In the genomic region with DNA sequence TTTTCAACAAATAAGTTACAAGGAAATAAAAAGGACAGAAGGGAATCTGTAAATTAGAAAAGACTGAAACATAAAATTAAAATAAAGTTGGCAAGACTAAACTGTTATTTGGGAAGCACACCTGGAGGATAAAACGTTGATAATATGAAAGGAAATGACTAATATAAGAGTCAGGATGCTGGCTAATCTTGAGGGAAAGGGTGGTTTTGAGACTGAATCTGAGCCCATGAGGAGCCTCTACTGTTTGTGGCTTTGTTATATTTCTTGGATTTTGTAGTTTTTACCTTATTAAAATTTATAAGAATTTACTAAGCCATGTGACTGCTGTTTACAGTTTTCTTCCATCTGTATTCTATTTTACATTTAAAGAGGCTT, we compare ENCODE assay signal across 20 cellular contexts.
DNase-seq lines count a peak whose midpoint lies in the region; ATAC-seq, FAIRE-seq and TF ChIP-seq lines count a peak whose summit lies in the region.
"Had no signal": no experiment of that assay in that cellular context is flagged by ENCODE, and none has a peak within 500 bp of the region (broad histone marks: within the 10 kb centered on the region; RNA-seq: fewer than 3 reads in every experiment).

No MANE protein-coding gene starts in this region.

- no peaks in the 10 kb centered on the region for H3K9me3 ChIP-seq in astrocyte (ENCODE audit: insufficient read depth, low read depth, low read length)
- H3K9me3 ChIP-seq: HAP-1 had no signal

- H3K4me1 Mint-ChIP-seq in astrocyte (ENCODE audit: low read depth, unreplicated experiment) = peaks cover 5% of the 10 kb centered on the region
- no peaks in the 10 kb centered on the region for H3K4me1 Mint-ChIP-seq in stimulated activated naive CD8-positive, alpha-beta T cell treated with anti-CD3 and anti-CD28 coated beads, Interleukin-15, amount 100 ng/mL, for 72 hours
- H3K4me1 Mint-ChIP-seq in activated CD8-positive, alpha-beta T cell treated with anti-CD3 and anti-CD28 coated beads, Interleukin-2, amount 10 ng/mL, durations not matched to agents 7 days and 5 days (ENCODE audit: low read depth) = no peaks in the 10 kb centered on the region
- H3K4me1 Mint-ChIP-seq: CD4-positive, CD25-positive, alpha-beta regulatory T cell; IgD-negative memory B cell had no signal

- no peaks in the 10 kb centered on the region for H3K27me3 ChIP-seq in astrocyte (ENCODE audit: insufficient read depth, low read length)

- peaks cover 3% of the 10 kb centered on the region for H3K4me1 ChIP-seq in astrocyte (ENCODE audit: insufficient read depth, low read length)
- H3K4me1 ChIP-seq: HAP-1 had no signal

- DNase-seq in HT1080 (ENCODE audit: low read depth) (peak; percentile 74), astrocyte (ENCODE audit: low read depth) (peak; percentile 4), epithelial cell of esophagus (ENCODE audit: low read depth) (peak; percentile 54)
- DNase-seq in stimulated activated naive CD8-positive, alpha-beta T cell treated with anti-CD3 and anti-CD28 coated beads, Interleukin-15, amount 100 ng/mL, for 72 hours = no peak
- DNase-seq in activated CD8-positive, alpha-beta T cell treated with anti-CD3 and anti-CD28 coated beads, Interleukin-2, amount 10 ng/mL, durations not matched to agents 7 days and 5 days = no peak
- DNase-seq: CD4-positive, CD25-positive, alpha-beta regulatory T cell; DMS79; GM23248; MV-4-11; NCI-H1694; NCI-H2081; NCI-H2171 treated with DMSO at 0.1 percent for 48 hours; NCI-H446; NCI-H526; SHP77 had no signal

- H3K36me3 Mint-ChIP-seq in astrocyte (ENCODE audit: low read depth, unreplicated experiment) = no peaks in the 10 kb centered on the region
- H3K36me3 Mint-ChIP-seq in activated CD8-positive, alpha-beta T cell treated with anti-CD3 and anti-CD28 coated beads, Interleukin-2, amount 10 ng/mL, durations not matched to agents 7 days and 5 days (ENCODE audit: low read depth) = no peaks in the 10 kb centered on the region
- H3K36me3 Mint-ChIP-seq: CD4-positive, CD25-positive, alpha-beta regulatory T cell; IgD-negative memory B cell had no signal

- CTCF ChIA-PET in activated CD8-positive, alpha-beta T cell treated with anti-CD3 and anti-CD28 coated beads, Interleukin-2, amount 10 ng/mL, durations not matched to agents 7 days and 5 days (lab: Charles Lee) = no interaction called here

- no peak overlapping the region for H3K4me2 ChIP-seq in astrocyte (ENCODE audit: low read length)

- no peaks in the 10 kb centered on the region for H4K20me1 ChIP-seq in astrocyte (ENCODE audit: insufficient read depth, low read length)

- FAIRE-seq in astrocyte (lab: Jason Lieb, UNC) = no peak
- FAIRE-seq: RCC 7860 had no signal

- H3K27me3 Mint-ChIP-seq in astrocyte (ENCODE audit: low read depth, unreplicated experiment) = no peaks in the 10 kb centered on the region
- no peaks in the 10 kb centered on the region for H3K27me3 Mint-ChIP-seq in stimulated activated naive CD8-positive, alpha-beta T cell treated with anti-CD3 and anti-CD28 coated beads, Interleukin-15, amount 100 ng/mL, for 72 hours
- H3K27me3 Mint-ChIP-seq in activated CD8-positive, alpha-beta T cell treated with anti-CD3 and anti-CD28 coated beads, Interleukin-2, amount 10 ng/mL, durations not matched to agents 7 days and 5 days (ENCODE audit: low read depth) = no peaks in the 10 kb centered on the region
- H3K27me3 Mint-ChIP-seq: CD4-positive, CD25-positive, alpha-beta regulatory T cell; IgD-negative memory B cell had no signal

- H3K9ac ChIP-seq in astrocyte (ENCODE audit: low read length) = no peak overlapping the region
- H3K9ac ChIP-seq: GM23248 had no signal

- no peak overlapping the region for H3K27ac Mint-ChIP-seq in astrocyte (ENCODE audit: unreplicated experiment)
- no peak overlapping the region for H3K27ac Mint-ChIP-seq in stimulated activated naive CD8-positive, alpha-beta T cell treated with anti-CD3 and anti-CD28 coated beads, Interleukin-15, amount 100 ng/mL, for 72 hours
- no peak overlapping the region for H3K27ac Mint-ChIP-seq in activated CD8-positive, alpha-beta T cell treated with anti-CD3 and anti-CD28 coated beads, Interleukin-2, amount 10 ng/mL, durations not matched to agents 7 days and 5 days
- H3K27ac Mint-ChIP-seq: CD4-positive, CD25-positive, alpha-beta regulatory T cell; IgD-negative memory B cell had no signal

- H3K79me2 ChIP-seq in astrocyte (ENCODE audit: insufficient read depth, low read length) = no peaks in the 10 kb centered on the region

- no peak for ATAC-seq in stimulated activated naive CD8-positive, alpha-beta T cell treated with anti-CD3 and anti-CD28 coated beads, Interleukin-15, amount 100 ng/mL, for 72 hours
- ATAC-seq in activated CD8-positive, alpha-beta T cell treated with anti-CD3 and anti-CD28 coated beads, Interleukin-2, amount 10 ng/mL, durations not matched to agents 7 days and 5 days = no peak
- ATAC-seq in GM21619 (IDR thresholded peaks at IDR 0.05; ENCODE audit: unreplicated experiment) = no peak
- ATAC-seq in HG03439 (IDR thresholded peaks at IDR 0.05; ENCODE audit: unreplicated experiment) = no peak

- TF ChIP-seq CTCF in astrocyte (IDR thresholded peaks at IDR 0.05; ENCODE audit: insufficient read depth, low read depth, low read length) (no peak), epithelial cell of esophagus (IDR thresholded peaks at IDR 0.05; ENCODE audit: insufficient read depth, low read depth, low read length, missing control alignments) (no peak)

- H3K9me3 Mint-ChIP-seq in astrocyte (ENCODE audit: unreplicated experiment) = no peaks in the 10 kb centered on the region
- no peaks in the 10 kb centered on the region for H3K9me3 Mint-ChIP-seq in stimulated activated naive CD8-positive, alpha-beta T cell treated with anti-CD3 and anti-CD28 coated beads, Interleukin-15, amount 100 ng/mL, for 72 hours
- H3K9me3 Mint-ChIP-seq in activated CD8-positive, alpha-beta T cell treated with anti-CD3 and anti-CD28 coated beads, Interleukin-2, amount 10 ng/mL, durations not matched to agents 7 days and 5 days (ENCODE audit: insufficient read depth) = no peaks in the 10 kb centered on the region

- no peak overlapping the region for H3K4me3 ChIP-seq in astrocyte (ENCODE audit: insufficient read depth, low read depth, low read length)
- H3K4me3 ChIP-seq in epithelial cell of esophagus (ENCODE audit: low read length) = no peak overlapping the region
- H3K4me3 ChIP-seq: GM23248, HAP-1 had no signal

- POLR2A ChIA-PET in activated CD8-positive, alpha-beta T cell treated with anti-CD3 and anti-CD28 coated beads, Interleukin-2, amount 10 ng/mL, durations not matched to agents 7 days and 5 days (lab: Charles Lee) = no interaction called here

- no peak overlapping the region for H3K4me3 Mint-ChIP-seq in astrocyte (ENCODE audit: unreplicated experiment)
- no peak overlapping the region for H3K4me3 Mint-ChIP-seq in stimulated activated naive CD8-positive, alpha-beta T cell treated with anti-CD3 and anti-CD28 coated beads, Interleukin-15, amount 100 ng/mL, for 72 hours
- no peak overlapping the region for H3K4me3 Mint-ChIP-seq in activated CD8-positive, alpha-beta T cell treated with anti-CD3 and anti-CD28 coated beads, Interleukin-2, amount 10 ng/mL, durations not matched to agents 7 days and 5 days
- H3K4me3 Mint-ChIP-seq: CD4-positive, CD25-positive, alpha-beta regulatory T cell; IgD-negative memory B cell had no signal

- H2AFZ ChIP-seq in astrocyte (ENCODE audit: low read depth, low read length) = no peak overlapping the region
- H2AFZ ChIP-seq: GM23248 had no signal

- H3K36me3 ChIP-seq in astrocyte (ENCODE audit: insufficient read depth, low read length) = no peaks in the 10 kb centered on the region
- H3K36me3 ChIP-seq: HAP-1 had no signal

- H3K27ac ChIP-seq in astrocyte (ENCODE audit: low read depth, low read length) = no peak overlapping the region
- H3K27ac ChIP-seq: GM23248 had no signal

Comparison
In these comparisons a context has a peak if more than half of its experiments do, and no peak if none do; other contexts are left out.
1. DNase-seq: peak in HT1080 (single experiment), astrocyte (single experiment) and epithelial cell of esophagus (single experiment); none in stimulated activated naive CD8-positive, alpha-beta T cell treated with anti-CD3 and anti-CD28 coated beads, Interleukin-15, amount 100 ng/mL, for 72 hours (0 of 2) and activated CD8-positive, alpha-beta T cell treated with anti-CD3 and anti-CD28 coated beads, Interleukin-2, amount 10 ng/mL, durations not matched to agents 7 days and 5 days (single experiment).